16 cellular contexts compared by ENCODE assay signal in genomic region chr12:123859035-123859434, GRCh38.
A peak's percentile ranks its signal among the peaks of the same experiment; 100 is the strongest.
DNase-seq lines count a peak whose midpoint lies in the region; ATAC-seq, FAIRE-seq and TF ChIP-seq lines count a peak whose summit lies in the region.
"Had no signal": no experiment of that assay in that cellular context is flagged by ENCODE, and none has a peak within 500 bp of the region (broad histone marks: within the 10 kb centered on the region; RNA-seq: fewer than 3 reads in every experiment).

No MANE protein-coding gene starts in this region.

- no peak overlapping the region for H3K9ac ChIP-seq in K562 (ENCODE audit: insufficient read depth in 1 of 2, low read depth in 2 of 2, low read length in 2 of 2)

- H2AFZ ChIP-seq in K562 (ENCODE audit: low read depth, low read length) = no peak overlapping the region

- H3K9me1 ChIP-seq in K562 (ENCODE audit: control insufficient read depth, insufficient read depth, low read length) = no peaks in the 10 kb centered on the region

- no peak overlapping the region for H3K4me2 ChIP-seq in K562 (ENCODE audit: insufficient read depth, low read length)
- H3K4me2 ChIP-seq: A549 had no signal

- 10% methylated on average over 13 of the region's 13 CpGs for WGBS in K562 (ENCODE audit: insufficient coverage, low coverage, missing lambda C conversion rate)
- WGBS in iPS DF 6.9 (ENCODE audit: insufficient coverage, insufficient read length) = no CpG with 5 or more reads among the region's 13 CpGs
- WGBS in ovary, 3 donors = 70 to 71% (median 70%) methylated on average over 13 of the region's 13 CpGs

- no peaks in the 10 kb centered on the region for H3K4me1 Mint-ChIP-seq in nephron progenitor cell
- H3K4me1 Mint-ChIP-seq: CD4-positive, alpha-beta memory T cell had no signal

- peak; percentile 82 for ATAC-seq in K562

- CTCF ChIA-PET in K562 (lab: Yijun Ruan, JAX; ENCODE audit: low intra/inter-chr PET ratio) = interaction anchor here (0.7 kb wide), 1 partner anchor 124 kb away, joined by 3 read pairs; no protein-coding TSS in a partner anchor

- H3K36me3 ChIP-seq in H7 (replicated peaks; ENCODE audit: control insufficient read depth, insufficient read depth, low read length) = no peaks in the 10 kb centered on the region
- H3K36me3 ChIP-seq in K562 (ENCODE audit: control insufficient read depth, insufficient read depth, low read length) = no peaks in the 10 kb centered on the region
- H3K36me3 ChIP-seq in iPS DF 6.9 (ENCODE audit: control insufficient read depth, insufficient read depth, low read length) = no peaks in the 10 kb centered on the region
- no peaks in the 10 kb centered on the region for H3K36me3 ChIP-seq in ovary
- H3K36me3 ChIP-seq: BE2C had no signal

- no peaks in the 10 kb centered on the region for H3K79me2 ChIP-seq in K562 (ENCODE audit: control insufficient read depth, insufficient read depth, low read length)

- peak; percentile 40 for FAIRE-seq in K562 (lab: Jason Lieb, UNC)
- FAIRE-seq: A549, G401.6, GM12892 had no signal

- H3K9me3 ChIP-seq in K562 (replicated peaks; ENCODE audit: control insufficient read depth, insufficient read depth, low read depth, low read length) (no peaks in the 10 kb centered on the region), iPS DF 6.9 (ENCODE audit: control insufficient read depth, insufficient read depth, low read length) (no peaks in the 10 kb centered on the region), ovary (no peaks in the 10 kb centered on the region)
- H3K9me3 ChIP-seq: A549, BE2C had no signal

- peak; percentile 61 for DNase-seq in H7
- peak in 2 of 4 experiments; percentile 19 to 29 for DNase-seq in K562 (ENCODE audit: extremely low read depth in 1 of 4, low spot score in 3 of 4)
- DNase-seq in iPS DF 6.9 (ENCODE audit: low read depth, low spot score) = peak; percentile 11
- peak; percentile 10 for DNase-seq in nephron progenitor cell
- DNase-seq in GM13977 (ENCODE audit: low spot score) = no peak
- DNase-seq in ovary = no peak
- DNase-seq in activated CD4-positive, alpha-beta T cell treated with anti-CD3 and anti-CD28 coated beads, Interleukin-2, amount 50 U/mL, for 1 hour = no peak
- DNase-seq: BE2C; CD4-positive, alpha-beta memory T cell; DMS79; HCEC 1CT; HFFc6 had no signal

- no peaks in the 10 kb centered on the region; a peak in 2 of 5 replicates for H3K4me1 ChIP-seq in K562 (replicated peaks in 1 of 2; ENCODE audit: control insufficient read depth in 2 of 2, insufficient read depth in 2 of 2, low read length in 2 of 2)
- H3K4me1 ChIP-seq in iPS DF 6.9 (ENCODE audit: control insufficient read depth, insufficient read depth, low read length) = no peaks in the 10 kb centered on the region
- H3K4me1 ChIP-seq in ovary (ENCODE audit: insufficient read depth) = no peaks in the 10 kb centered on the region
- H3K4me1 ChIP-seq: A549, BE2C had no signal

- no peak for TF ChIP-seq EP300 in K562 (IDR thresholded peaks at IDR 0.05; ENCODE audit: low read length)
- no peak for TF ChIP-seq EP300 in ovary (IDR thresholded peaks at IDR 0.05)

- H3K27ac ChIP-seq in K562 (ENCODE audit: extremely low read depth, low read depth, low read length) (no peak overlapping the region), iPS DF 6.9 (ENCODE audit: low read length) (no peak overlapping the region), ovary (no peak overlapping the region)
- H3K27ac ChIP-seq: A549, C4-2B had no signal

- H4K20me1 ChIP-seq in K562 (replicated peaks; ENCODE audit: control insufficient read depth, insufficient read depth, low read length) = no peaks in the 10 kb centered on the region

- in situ Hi-C loops in K562 (cut with MboI) = no loop called here
- in situ Hi-C loops in GM13977 (cut with MboI; ENCODE audit: low pct_unique_long_range_greater_than_20kb, low sequenced_read_pairs, unreplicated experiment) = no loop called here

- no peaks in the 10 kb centered on the region for H3K27me3 ChIP-seq in H7 (ENCODE audit: control insufficient read depth, insufficient read depth, low read length)
- H3K27me3 ChIP-seq in K562 (ENCODE audit: control insufficient read depth in 2 of 2, insufficient read depth in 2 of 2, low read length in 2 of 2) = peaks cover 28 to 56% of the 10 kb centered on the region in 2 experiments; a peak in 4 of 5 replicates
- H3K27me3 ChIP-seq in iPS DF 6.9 (ENCODE audit: control insufficient read depth, insufficient read depth, low read length) = no peaks in the 10 kb centered on the region
- no peaks in the 10 kb centered on the region for H3K27me3 ChIP-seq in ovary
- H3K27me3 ChIP-seq: BE2C had no signal

- H3K4me3 ChIP-seq in H7 (ENCODE audit: insufficient read depth, low read depth, low read length) (no peak overlapping the region), K562 (no peak overlapping the region), iPS DF 6.9 (ENCODE audit: low read length) (no peak overlapping the region), ovary (no peak overlapping the region)
- H3K4me3 ChIP-seq: A549 had no signal

- no peak overlapping the region for H3K4me3 Mint-ChIP-seq in nephron progenitor cell
- H3K4me3 Mint-ChIP-seq: CD4-positive, alpha-beta memory T cell; HFFc6 had no signal

- BruUV-seq in K562 (replicated peaks; lab: Mats Ljungman, UMichigan) = no TSS peak

- TF ChIP-seq CTCF in K562 (IDR thresholded peaks at IDR 0.05 in 2 of 3, conservative IDR thresholded peaks at IDR 0.05 in 1 of 3; ENCODE audit: insufficient read depth in 2 of 3, low read depth in 1 of 3, low read length in 3 of 3) (peak; percentile 24 to 42 (median 27); a peak in 3 of 6 replicates), nephron progenitor cell (IDR thresholded peaks at IDR 0.05) (no peak), GM13977 (IDR thresholded peaks at IDR 0.05; ENCODE audit: extremely low read depth, insufficient read depth, missing control alignments) (no peak), ovary (IDR thresholded peaks at IDR 0.05) (no peak)

- no peak for TF ChIP-seq RAD21 in K562 (CRISPR knock-in tag; conservative IDR thresholded peaks at IDR 0.05 in 1 of 2, IDR thresholded peaks at IDR 0.05 in 1 of 2)

- H3K36me3 Mint-ChIP-seq in nephron progenitor cell (ENCODE audit: low read depth) = no peaks in the 10 kb centered on the region
- H3K36me3 Mint-ChIP-seq: CD4-positive, alpha-beta memory T cell had no signal

- no peak overlapping the region for H3K27ac Mint-ChIP-seq in nephron progenitor cell
- H3K27ac Mint-ChIP-seq: CD4-positive, alpha-beta memory T cell; HFFc6 had no signal

- intact Hi-C loops in K562 (cut with micrococcal nuclease) (no loop called here), ovary (cut with DNase I) (no loop called here)

- no peaks in the 10 kb centered on the region for H3K9me3 Mint-ChIP-seq in nephron progenitor cell
- H3K9me3 Mint-ChIP-seq: CD4-positive, alpha-beta memory T cell had no signal

- peaks cover 23% of the 10 kb centered on the region for H3K27me3 Mint-ChIP-seq in nephron progenitor cell (ENCODE audit: low read depth, poor library complexity)

- TF ChIP-seq POLR2A in K562 (conservative IDR thresholded peaks at IDR 0.05) (no peak), ovary (IDR thresholded peaks at IDR 0.05) (no peak)

- POLR2A ChIA-PET in K562 (lab: Yijun Ruan, JAX) = interaction anchor here (0.9 kb wide), 1 partner anchor 9 kb away, joined by 4 read pairs; no protein-coding TSS in a partner anchor

TF ChIP-seq in K562, 482 proteins besides CTCF, POLR2A, EP300 and RAD21:
- TF ChIP-seq ZBTB5 (IDR thresholded peaks at IDR 0.05) = no peak
- TF ChIP-seq HBP1 (CRISPR knock-in tag; IDR thresholded peaks at IDR 0.05) = no peak
- no peak for TF ChIP-seq MEIS2 (IDR thresholded peaks at IDR 0.05; ENCODE audit: partially characterized antibody)
TF ChIP-seq in K562: peak in this region for 0.

Comparison
In these comparisons a context has a peak if more than half of its experiments do, and no peak if none do; other contexts are left out.
1. DNase-seq: peak in H7 (single experiment), iPS DF 6.9 (single experiment) and nephron progenitor cell (single experiment); none in GM13977 (single experiment), ovary (0 of 5) and activated CD4-positive, alpha-beta T cell treated with anti-CD3 and anti-CD28 coated beads, Interleukin-2, amount 50 U/mL, for 1 hour (single experiment).
2. CTCF ChIP-seq: peak in K562 (3 of 3); none in nephron progenitor cell (single experiment), GM13977 (single experiment) and ovary (0 of 3).